ENCODE assay signal across 17 cellular contexts in the genomic region with DNA sequence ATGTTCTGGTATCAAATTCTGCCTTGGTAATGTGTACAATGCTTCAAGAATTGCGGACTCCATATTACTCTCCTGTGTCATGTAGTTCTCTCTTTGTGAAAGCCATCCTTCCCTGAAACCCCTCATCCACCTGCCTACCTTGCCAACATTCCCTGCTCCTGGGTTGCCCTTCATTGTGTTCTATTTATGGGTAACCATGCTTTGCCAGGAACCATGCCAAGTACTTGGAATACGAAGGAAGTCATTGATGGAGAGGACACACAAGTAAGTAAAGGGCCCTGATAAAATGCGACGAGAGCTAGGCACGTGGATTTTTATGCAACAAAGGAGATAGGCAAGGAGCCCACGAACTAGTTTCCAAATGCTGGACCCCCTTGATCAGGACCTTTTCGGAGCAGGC.
A peak's percentile ranks its signal among the peaks of the same experiment; 100 is the strongest.
DNase-seq lines count a peak whose midpoint lies in the region; ATAC-seq and TF ChIP-seq lines count a peak whose summit lies in the region.
"Had no signal": no experiment of that assay in that cellular context is flagged by ENCODE, and none has a peak within 500 bp of the region (broad histone marks: within the 10 kb centered on the region; RNA-seq: fewer than 3 reads in every experiment).

No MANE protein-coding gene starts in this region.

- no peak overlapping the region for H3K27ac ChIP-seq in CD4-positive, alpha-beta T cell (ENCODE audit: low read depth, low read length)
- peak overlapping the region; percentile 68 for H3K27ac ChIP-seq in left ventricle myocardium inferior (replicated peaks)
- no peak overlapping the region for H3K27ac ChIP-seq in OCI-LY7 (ENCODE audit: low read depth, low read length, poor library complexity, severe bottlenecking)
- H3K27ac ChIP-seq: BLaER1 treated with 17β-estradiol and CSF1 and Interleukin-3, amounts not matched to agents 10 nM and 100 nM; SJCRH30 had no signal

- H3K4me3 ChIP-seq in left ventricle myocardium inferior (no peak overlapping the region), OCI-LY7 (ENCODE audit: low read depth, low read length, poor library complexity, severe bottlenecking) (no peak overlapping the region), lower leg skin (ENCODE audit: low read depth, poor library complexity, severe bottlenecking) (no peak overlapping the region)
- H3K4me3 ChIP-seq: BLaER1 treated with 17β-estradiol and CSF1 and Interleukin-3, amounts not matched to agents 10 nM and 100 nM; SJCRH30 had no signal

- DNase-seq in CD4-positive, alpha-beta T cell, result no peak
- peak; percentile 76 for DNase-seq in NCI-H1092 treated with DMSO at 0.1 percent for 48 hours (lab: John Stamatoyannopoulos, UW)
- DNase-seq in SHP77 (lab: John Stamatoyannopoulos, UW), result peak; percentile 41
- DNase-seq in left ventricle myocardium inferior, result no peak
- no peak for DNase-seq in OCI-LY7 (ENCODE audit: low spot score)
- no peak for DNase-seq in lower leg skin (ENCODE audit: low spot score in 2 of 2)
- DNase-seq: DND-41, H9, KG1, NCI-H146, NCI-H2107, NCI-H226, NCI-H526, SJCRH30 had no signal

- H3K4me2 ChIP-seq in OCI-LY7 (ENCODE audit: low read length), result no peak overlapping the region
- H3K4me2 ChIP-seq: BLaER1 treated with 17β-estradiol and CSF1 and Interleukin-3, amounts not matched to agents 10 nM and 100 nM had no signal

- POLR2A ChIA-PET in CD4-positive, alpha-beta T cell (lab: Charles Lee), result interaction anchor here (1.2 kb wide), 1 partner anchor 8 kb away, joined by 3 read pairs; no protein-coding TSS in a partner anchor
- POLR2A ChIA-PET in OCI-LY7 (lab: Charles Lee), result interaction anchor here (0.6 kb wide), 1 partner anchor 1616 kb away, joined by 3 read pairs; no protein-coding TSS in a partner anchor

- H3K27ac Mint-ChIP-seq in CD4-positive, alpha-beta T cell, result peak overlapping the region; percentile 11
- no peak overlapping the region for H3K27ac Mint-ChIP-seq in activated T-helper 17 cell treated with anti-CD3 and anti-CD28 coated beads, Interleukin-2, amount 50 U/mL, for 72 hours
- H3K27ac Mint-ChIP-seq: H9; T-helper 1 cell treated with Interleukin-12 subunit alpha and Interleukin-12 subunit beta and Interleukin-4 antibody, amounts not matched to agents 30 μg/mL and 1 μg/mL, for 36 hours had no signal

- intact Hi-C loops in CD4-positive, alpha-beta T cell (cut with DNase I, micrococcal nuclease), result no loop called here
- intact Hi-C loops in left ventricle myocardium inferior (cut with micrococcal nuclease), result no loop called here
- intact Hi-C loops in OCI-LY7 (cut with micrococcal nuclease; ENCODE audit: unreplicated experiment), result no loop called here
- intact Hi-C loops in lower leg skin (cut with DNase I; ENCODE audit: low total_unique reads), result no loop called here

- H3K79me2 ChIP-seq in OCI-LY7 (ENCODE audit: insufficient read depth, low read depth, low read length), result no peaks in the 10 kb centered on the region

- no peak overlapping the region for H3K4me3 Mint-ChIP-seq in CD4-positive, alpha-beta T cell
- no peak overlapping the region for H3K4me3 Mint-ChIP-seq in activated T-helper 17 cell treated with anti-CD3 and anti-CD28 coated beads, Interleukin-2, amount 50 U/mL, for 72 hours
- H3K4me3 Mint-ChIP-seq: H9; T-helper 1 cell treated with Interleukin-12 subunit alpha and Interleukin-12 subunit beta and Interleukin-4 antibody, amounts not matched to agents 30 μg/mL and 1 μg/mL, for 36 hours had no signal

- no peaks in the 10 kb centered on the region for H4K20me1 ChIP-seq in OCI-LY7 (ENCODE audit: insufficient read depth, low read length)

- peaks cover 54% of the 10 kb centered on the region for H3K4me1 Mint-ChIP-seq in CD4-positive, alpha-beta T cell (ENCODE audit: low read depth)
- H3K4me1 Mint-ChIP-seq in activated T-helper 17 cell treated with anti-CD3 and anti-CD28 coated beads, Interleukin-2, amount 50 U/mL, for 72 hours, result peaks cover 9% of the 10 kb centered on the region

- H3K36me3 ChIP-seq in left ventricle myocardium inferior (peaks cover 4% of the 10 kb centered on the region), OCI-LY7 (ENCODE audit: insufficient read depth, low read length) (no peaks in the 10 kb centered on the region)
- H3K36me3 ChIP-seq: SJCRH30 had no signal

- 83 to 94% methylated on average over 7 of the region's 7 CpGs for WGBS in lower leg skin, 2 donors

- CTCF ChIA-PET in CD4-positive, alpha-beta T cell (lab: Charles Lee), result no interaction called here
- CTCF ChIA-PET in OCI-LY7 (lab: Charles Lee; ENCODE audit: unreplicated experiment), result no interaction called here

- H3K36me3 Mint-ChIP-seq in CD4-positive, alpha-beta T cell (ENCODE audit: low read depth), result peaks cover 13% of the 10 kb centered on the region
- no peaks in the 10 kb centered on the region for H3K36me3 Mint-ChIP-seq in activated T-helper 17 cell treated with anti-CD3 and anti-CD28 coated beads, Interleukin-2, amount 50 U/mL, for 72 hours (ENCODE audit: low read depth)

- peaks cover 80% of the 10 kb centered on the region for H3K4me1 ChIP-seq in left ventricle myocardium inferior
- no peaks in the 10 kb centered on the region for H3K4me1 ChIP-seq in OCI-LY7 (ENCODE audit: insufficient read depth, low read length, poor library complexity, severe bottlenecking)

- no peaks in the 10 kb centered on the region for H3K27me3 Mint-ChIP-seq in CD4-positive, alpha-beta T cell
- no peaks in the 10 kb centered on the region for H3K27me3 Mint-ChIP-seq in activated T-helper 17 cell treated with anti-CD3 and anti-CD28 coated beads, Interleukin-2, amount 50 U/mL, for 72 hours

- H2AFZ ChIP-seq in OCI-LY7 (ENCODE audit: low read length), result no peak overlapping the region

- no peak for TF ChIP-seq POLR2A in lower leg skin (IDR thresholded peaks at IDR 0.05)

- no peaks in the 10 kb centered on the region for H3K27me3 ChIP-seq in CD4-positive, alpha-beta T cell (ENCODE audit: control insufficient read depth, insufficient read depth, low read length)
- no peaks in the 10 kb centered on the region for H3K27me3 ChIP-seq in left ventricle myocardium inferior (ENCODE audit: low read depth)
- H3K27me3 ChIP-seq: BLaER1 treated with 17β-estradiol and CSF1 and Interleukin-3, amounts not matched to agents 10 nM and 100 nM; SJCRH30 had no signal

- H3K9me2 ChIP-seq in OCI-LY7 (ENCODE audit: insufficient read depth, low read length), result no peaks in the 10 kb centered on the region

- BruUV-seq in OCI-LY7 (replicated peaks; lab: Mats Ljungman, UMichigan), result no TSS peak

- peaks cover 6% of the 10 kb centered on the region for H3K9me3 ChIP-seq in CD4-positive, alpha-beta T cell (ENCODE audit: control insufficient read depth, low read length)
- peaks cover 8% of the 10 kb centered on the region for H3K9me3 ChIP-seq in left ventricle myocardium inferior (replicated peaks)
- peaks cover 8% of the 10 kb centered on the region; the same call in 1 of the 2 replicates for H3K9me3 ChIP-seq in OCI-LY7 (ENCODE audit: low read length)
- H3K9me3 ChIP-seq: SJCRH30 had no signal

- TF ChIP-seq CTCF in CD4-positive, alpha-beta T cell (IDR thresholded peaks at IDR 0.05), result no peak
- TF ChIP-seq CTCF in left ventricle myocardium inferior (IDR thresholded peaks at IDR 0.05; ENCODE audit: borderline replicate concordance) (no peak), OCI-LY7 (conservative IDR thresholded peaks at IDR 0.05; ENCODE audit: low read length) (no peak), lower leg skin (IDR thresholded peaks at IDR 0.05) (no peak)

- no peaks in the 10 kb centered on the region for H3K9me3 Mint-ChIP-seq in CD4-positive, alpha-beta T cell
- no peaks in the 10 kb centered on the region for H3K9me3 Mint-ChIP-seq in activated T-helper 17 cell treated with anti-CD3 and anti-CD28 coated beads, Interleukin-2, amount 50 U/mL, for 72 hours

- no peak for ATAC-seq in CD4-positive, alpha-beta T cell (ENCODE audit: poor library complexity)
- ATAC-seq in activated T-helper 17 cell treated with anti-CD3 and anti-CD28 coated beads, Interleukin-2, amount 50 U/mL, for 72 hours (replicated peaks), result no peak

Comparison
In these comparisons a context has a peak if more than half of its experiments do, and no peak if none do; other contexts are left out.
1. DNase-seq: peak in NCI-H1092 treated with DMSO at 0.1 percent for 48 hours (single experiment) and SHP77 (2 of 2); none in CD4-positive, alpha-beta T cell (0 of 10), left ventricle myocardium inferior (single experiment), OCI-LY7 (single experiment) and lower leg skin (0 of 2).